12 cellular contexts compared by ENCODE assay signal in genomic region chr19:17842663-17843313, GRCh38. TPM values are rescaled to one million over a fixed set of nuclear protein-coding genes. Genes with fewer than 3 reads are reported as not detected.
A peak's percentile ranks its signal among the peaks of the same experiment; 100 is the strongest.
DNase-seq lines count a peak whose midpoint lies in the region; ATAC-seq and TF ChIP-seq lines count a peak whose summit lies in the region.
"Had no signal": no experiment of that assay in that cellular context is flagged by ENCODE, and none has a peak within 500 bp of the region (broad histone marks: within the 10 kb centered on the region; RNA-seq: fewer than 3 reads in every experiment).

No MANE protein-coding gene starts in this region.

- H3K4me2 ChIP-seq in mesendoderm (ENCODE audit: low read length): peak overlapping the region; percentile 65

- peak overlapping the region; percentile 84 for H3K56ac ChIP-seq in mesendoderm (ENCODE audit: low read length)

- peak; percentile 2 for ATAC-seq in upper lobe of right lung
- no peak for ATAC-seq in natural killer cell treated with Interleukin-12 subunit alpha and Interleukin-12 subunit beta and Interleukin-15 and Interleukin-18, amount 100 ng/mL, for 72 hours
- ATAC-seq: stimulated activated memory B cell treated with anti-CD40 and anti-IgM and Interleukin-4, amounts not matched to agents 10 μg/mL and 1 μg/mL and 100 μg/mL, for 72 hours had no signal

- H3K36me3 ChIP-seq in mesendoderm (ENCODE audit: control insufficient read depth, insufficient read depth, low read length) (no peaks in the 10 kb centered on the region), upper lobe of right lung (peaks cover 6% of the 10 kb centered on the region)

- H2BK5ac ChIP-seq in mesendoderm (ENCODE audit: low read length): no peak overlapping the region

- H3K4me3 ChIP-seq in choroid plexus epithelial cell (ENCODE audit: low read depth, low read length) (peak overlapping the region; percentile 54), mesendoderm (ENCODE audit: low read length) (peak overlapping the region; percentile 6), upper lobe of right lung (peak overlapping the region; percentile 10)
- H3K4me3 ChIP-seq: SJSA1 had no signal

- H3K79me1 ChIP-seq in mesendoderm (ENCODE audit: low read length): no peaks in the 10 kb centered on the region

- no peak overlapping the region for H2BK15ac ChIP-seq in mesendoderm (replicated peaks; ENCODE audit: low read depth)

- no peak overlapping the region for H3K4me3 Mint-ChIP-seq in natural killer cell treated with Interleukin-12 subunit alpha and Interleukin-12 subunit beta and Interleukin-15 and Interleukin-18, amount 100 ng/mL, for 72 hours
- H3K4me3 Mint-ChIP-seq: activated naive CD8-positive, alpha-beta T cell treated with anti-CD3 and anti-CD28 coated beads for 36 hours; stimulated activated memory B cell treated with anti-CD40 and anti-IgM and Interleukin-4, amounts not matched to agents 10 μg/mL and 1 μg/mL and 100 μg/mL, for 72 hours had no signal

- H3K9me3 ChIP-seq in upper lobe of right lung: no peaks in the 10 kb centered on the region
- H3K9me3 ChIP-seq: SJSA1 had no signal

- H2BK120ac ChIP-seq in mesendoderm (ENCODE audit: low read depth, low read length): no peak overlapping the region

- intact Hi-C loops in upper lobe of right lung (cut with DNase I): no loop called here

- no CpG with 5 or more reads among the region's 21 CpGs for WGBS in mesendoderm (ENCODE audit: extremely low coverage, insufficient coverage, low lambda C conversion rate)

- no peak overlapping the region for H2AK5ac ChIP-seq in mesendoderm (ENCODE audit: low read length)

- H3K27me3 Mint-ChIP-seq in natural killer cell treated with Interleukin-12 subunit alpha and Interleukin-12 subunit beta and Interleukin-15 and Interleukin-18, amount 100 ng/mL, for 72 hours: no peaks in the 10 kb centered on the region
- H3K27me3 Mint-ChIP-seq: activated naive CD8-positive, alpha-beta T cell treated with anti-CD3 and anti-CD28 coated beads for 36 hours; stimulated activated memory B cell treated with anti-CD40 and anti-IgM and Interleukin-4, amounts not matched to agents 10 μg/mL and 1 μg/mL and 100 μg/mL, for 72 hours had no signal

- no peak for TF ChIP-seq CTCF in choroid plexus epithelial cell (conservative IDR thresholded peaks at IDR 0.05; ENCODE audit: low read depth, low read length)
- TF ChIP-seq CTCF in upper lobe of right lung (IDR thresholded peaks at IDR 0.05): no peak

- no peak overlapping the region for H4K8ac ChIP-seq in mesendoderm (ENCODE audit: low read depth, low read length)

- no peak overlapping the region for H3K27ac ChIP-seq in mesendoderm (ENCODE audit: low read depth, low read length)
- H3K27ac ChIP-seq in upper lobe of right lung: no peak overlapping the region
- H3K27ac ChIP-seq: SJSA1 had no signal

- peaks cover 17 to 37% of the 10 kb centered on the region in 2 donors for H3K4me1 Mint-ChIP-seq in natural killer cell treated with Interleukin-12 subunit alpha and Interleukin-12 subunit beta and Interleukin-15 and Interleukin-18, amount 100 ng/mL, for 72 hours (ENCODE audit: low read depth in 2 of 2)

- H3K18ac ChIP-seq in mesendoderm (ENCODE audit: low read length): no peak overlapping the region

- H3K36me3 Mint-ChIP-seq in natural killer cell treated with Interleukin-12 subunit alpha and Interleukin-12 subunit beta and Interleukin-15 and Interleukin-18, amount 100 ng/mL, for 72 hours: peaks cover 9% of the 10 kb centered on the region

- peak overlapping the region in 1 of 2 donors; percentile 95 for H3K27ac Mint-ChIP-seq in natural killer cell treated with Interleukin-12 subunit alpha and Interleukin-12 subunit beta and Interleukin-15 and Interleukin-18, amount 100 ng/mL, for 72 hours
- H3K27ac Mint-ChIP-seq: stimulated activated memory B cell treated with anti-CD40 and anti-IgM and Interleukin-4, amounts not matched to agents 10 μg/mL and 1 μg/mL and 100 μg/mL, for 72 hours had no signal

- H3K27me3 ChIP-seq in mesendoderm (ENCODE audit: insufficient read depth, low read length, poor library complexity) (no peaks in the 10 kb centered on the region), upper lobe of right lung (peaks cover 5% of the 10 kb centered on the region)
- H3K27me3 ChIP-seq: SJSA1 had no signal

- no peak overlapping the region for H4K5ac ChIP-seq in mesendoderm (ENCODE audit: low read length)

- peak overlapping the region; percentile 72 for H3K9ac ChIP-seq in mesendoderm (ENCODE audit: low read length)

- H3K4ac ChIP-seq in mesendoderm (ENCODE audit: low read depth, low read length): no peak overlapping the region

- H3K4me1 ChIP-seq in mesendoderm (ENCODE audit: control insufficient read depth, low read depth, low read length): no peaks in the 10 kb centered on the region
- H3K4me1 ChIP-seq in upper lobe of right lung: no peaks in the 10 kb centered on the region

- H3K9me3 Mint-ChIP-seq in natural killer cell treated with Interleukin-12 subunit alpha and Interleukin-12 subunit beta and Interleukin-15 and Interleukin-18, amount 100 ng/mL, for 72 hours: no peaks in the 10 kb centered on the region
- H3K9me3 Mint-ChIP-seq: activated naive CD8-positive, alpha-beta T cell treated with anti-CD3 and anti-CD28 coated beads for 36 hours; stimulated activated memory B cell treated with anti-CD40 and anti-IgM and Interleukin-4, amounts not matched to agents 10 μg/mL and 1 μg/mL and 100 μg/mL, for 72 hours had no signal

- DNase-seq in NCI-H82 (lab: John Stamatoyannopoulos, UW) (peak; percentile 59), NCI-H82 treated with DMSO at 0.1 percent for 48 hours (lab: John Stamatoyannopoulos, UW; ENCODE audit: unreplicated experiment) (no peak), choroid plexus epithelial cell (ENCODE audit: low read depth) (no peak), mesendoderm (no peak), upper lobe of right lung (no peak), hippocampal formation (lab: John Stamatoyannopoulos, UW) (no peak), KG1 (lab: John Stamatoyannopoulos, UW) (no peak)
- DNase-seq in natural killer cell treated with Interleukin-12 subunit alpha and Interleukin-12 subunit beta and Interleukin-15 and Interleukin-18, amount 100 ng/mL, for 72 hours (ENCODE audit: low spot score): no peak
- DNase-seq: GF-D8 had no signal

- peak overlapping the region; percentile 92 for H3K23ac ChIP-seq in mesendoderm (ENCODE audit: low read length)

- no peaks in the 10 kb centered on the region for H3K79me2 ChIP-seq in mesendoderm (ENCODE audit: control insufficient read depth, insufficient read depth, low read length)

RNA-seq across cellular contexts. Expression of gene JAK3, which starts 5.0 kb away (rescaled TPM):
- 1.2 TPM for polyA plus RNA-seq in mesendoderm (2013, experiment 1 of 2)
- polyA plus RNA-seq in mesendoderm (2013, experiment 2 of 2): 1.1 TPM
- total RNA-seq in upper lobe of right lung: 15.1 TPM
- 100 to 1,000 TPM; 184 to 195 TPM for total RNA-seq in natural killer cell treated with Interleukin-12 subunit alpha and Interleukin-12 subunit beta and Interleukin-15 and Interleukin-18, amount 100 ng/mL, for 72 hours

RNA-seq across cellular contexts. Expression of gene RPL18A, which starts 16.9 kb away (rescaled TPM):
- polyA plus RNA-seq in mesendoderm (2013, experiment 1 of 2): 2,732 TPM
- polyA plus RNA-seq in mesendoderm (2013, experiment 2 of 2): 2,732 TPM
- total RNA-seq in upper lobe of right lung: 1,315 TPM
- 1,000 to 10,000 TPM; 1,379 to 1,604 TPM for total RNA-seq in natural killer cell treated with Interleukin-12 subunit alpha and Interleukin-12 subunit beta and Interleukin-15 and Interleukin-18, amount 100 ng/mL, for 72 hours

RNA-seq across cellular contexts. Expression of gene INSL3, which starts 21.5 kb away (rescaled TPM):
- 0.14 TPM for polyA plus RNA-seq in mesendoderm (2013, experiment 1 of 2)
- polyA plus RNA-seq in mesendoderm (2013, experiment 2 of 2): 0.28 TPM
- total RNA-seq in upper lobe of right lung: not detected
- total RNA-seq in natural killer cell treated with Interleukin-12 subunit alpha and Interleukin-12 subunit beta and Interleukin-15 and Interleukin-18, amount 100 ng/mL, for 72 hours: 10 to 100 TPM in 1 of 2 donors, 1 to 10 TPM in 1; 9.1 to 12.0 TPM
- total RNA-seq: SJSA1 had no signal

RNA-seq across cellular contexts. Expression of gene SLC5A5, which starts 29.0 kb away (rescaled TPM):
- polyA plus RNA-seq in mesendoderm (2013, experiment 1 of 2): 0.08 TPM
- 0.13 TPM for polyA plus RNA-seq in mesendoderm (2013, experiment 2 of 2)
- total RNA-seq in upper lobe of right lung: not detected
- total RNA-seq in natural killer cell treated with Interleukin-12 subunit alpha and Interleukin-12 subunit beta and Interleukin-15 and Interleukin-18, amount 100 ng/mL, for 72 hours: under 1 TPM; 0.57 to 0.89 TPM
- total RNA-seq: SJSA1 had no signal

RNA-seq across cellular contexts. Expression of gene B3GNT3, which starts 47.9 kb away (rescaled TPM):
- 0.29 TPM for polyA plus RNA-seq in mesendoderm (2013, experiment 1 of 2)
- polyA plus RNA-seq in mesendoderm (2013, experiment 2 of 2): 0.24 TPM
- total RNA-seq in upper lobe of right lung: 2.1 TPM
- not detected for total RNA-seq in natural killer cell treated with Interleukin-12 subunit alpha and Interleukin-12 subunit beta and Interleukin-15 and Interleukin-18, amount 100 ng/mL, for 72 hours
- total RNA-seq: activated naive CD8-positive, alpha-beta T cell treated with anti-CD3 and anti-CD28 coated beads for 36 hours; SJSA1 had no signal

Comparison
In these comparisons a context has a peak if more than half of its experiments do, and no peak if none do; other contexts are left out.
1. RNA of gene JAK3, which starts 5.0 kb away (total RNA-seq): 184 to 195 TPM in natural killer cell treated with Interleukin-12 subunit alpha and Interleukin-12 subunit beta and Interleukin-15 and Interleukin-18, amount 100 ng/mL, for 72 hours; 15.1 TPM in upper lobe of right lung (single experiment); every median in the first group is over 10 times any median in the second.
2. RNA of gene INSL3, which starts 21.5 kb away (total RNA-seq): 9.1 to 12.0 TPM in natural killer cell treated with Interleukin-12 subunit alpha and Interleukin-12 subunit beta and Interleukin-15 and Interleukin-18, amount 100 ng/mL, for 72 hours; not detected in upper lobe of right lung (single experiment); every median in the first group is over 10 times any median in the second.
3. Peak in every context shown above with its lines, with median percentiles within 50 percentile points of each other: H3K4me3 ChIP-seq.